In the genomic region with DNA sequence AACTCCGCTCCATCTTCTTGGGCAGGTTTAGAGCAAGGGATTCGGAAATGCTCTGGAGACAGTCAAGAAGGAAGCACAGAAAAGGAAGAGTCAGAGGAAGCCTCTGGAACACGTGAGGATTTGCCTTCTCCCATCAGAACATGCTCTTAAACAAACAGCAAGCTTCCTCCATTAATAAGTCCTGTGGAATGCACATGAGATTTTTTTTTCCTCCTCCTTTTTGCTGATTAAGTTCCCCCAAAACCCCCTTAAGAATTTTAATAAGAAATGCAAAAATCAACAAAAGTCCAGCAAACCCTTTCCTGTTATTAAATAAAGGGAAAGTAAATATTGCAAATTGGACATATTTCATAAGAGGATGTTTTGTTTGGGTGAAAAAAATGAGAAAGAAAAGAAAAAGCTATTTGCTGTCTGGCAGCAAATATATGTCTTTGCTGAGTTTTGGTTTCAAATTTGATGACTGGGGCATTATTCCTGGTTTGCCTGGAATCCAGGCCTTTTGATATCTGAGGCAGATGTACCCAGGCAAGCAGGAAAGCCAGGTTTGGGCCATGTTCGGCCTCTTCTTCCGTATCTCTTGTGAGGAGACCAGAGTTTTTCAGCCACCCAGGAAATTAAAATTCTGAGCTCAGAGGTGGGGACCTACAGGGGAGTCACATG, we compare ENCODE assay signal across 14 cellular contexts. TPM values are rescaled to one million over a fixed set of nuclear protein-coding genes. Genes with fewer than 3 reads are reported as not detected.
DNase-seq lines count a peak whose midpoint lies in the region; ATAC-seq, FAIRE-seq and TF ChIP-seq lines count a peak whose summit lies in the region.
"Had no signal": no experiment of that assay in that cellular context is flagged by ENCODE, and none has a peak within 500 bp of the region (broad histone marks: within the 10 kb centered on the region; RNA-seq: fewer than 3 reads in every experiment).

No MANE protein-coding gene starts in this region.

- ATAC-seq in GM18870 (IDR thresholded peaks at IDR 0.05; ENCODE audit: unreplicated experiment): no peak
- ATAC-seq in GM19035 (IDR thresholded peaks at IDR 0.05; ENCODE audit: unreplicated experiment): no peak

- H3K4me1 ChIP-seq in SK-N-SH (ENCODE audit: control insufficient read depth in 1 of 2, insufficient read depth in 2 of 2, low read depth in 1 of 2, low read length in 1 of 2) (peaks cover 2 to 12% of the 10 kb centered on the region in 2 experiments; a peak in 3 of 4 replicates), fibroblast of lung (ENCODE audit: control insufficient read depth, extremely low read depth, insufficient read depth, low read length) (peaks cover 5% of the 10 kb centered on the region), sigmoid colon (peaks cover 0 to 6% (median 3%) of the 10 kb centered on the region in 4 donors)
- H3K4me1 ChIP-seq: SJSA1 had no signal

- no peak overlapping the region for H3K9ac ChIP-seq in SK-N-SH
- H3K9ac ChIP-seq in fibroblast of lung (ENCODE audit: insufficient read depth, low read length): no peak overlapping the region
- H3K9ac ChIP-seq: BLaER1 had no signal

- H3K79me2 ChIP-seq in SK-N-SH (ENCODE audit: insufficient read depth): no peaks in the 10 kb centered on the region
- H3K79me2 ChIP-seq in fibroblast of lung (ENCODE audit: control insufficient read depth, insufficient read depth, low read length): no peaks in the 10 kb centered on the region

- H3K27ac ChIP-seq in SK-N-SH (ENCODE audit: low read depth in 2 of 2, low read length in 1 of 2) (peak overlapping the region in 1 of 2 experiments; percentile 77; a peak in 2 of 4 replicates), fibroblast of lung (ENCODE audit: insufficient read depth, low read length) (no peak overlapping the region), sigmoid colon (peak overlapping the region in 1 of 4 donors; percentile 11)
- H3K27ac ChIP-seq: BLaER1, SJSA1 had no signal

- H2AFZ ChIP-seq in SK-N-SH (ENCODE audit: low read depth) (peak overlapping the region; percentile 80), fibroblast of lung (ENCODE audit: low read length) (peak overlapping the region; percentile 54)

- in situ Hi-C loops in GM13976 (cut with MboI; ENCODE audit: low sequenced_read_pairs, unreplicated experiment): loop anchor here (5.0 kb wide), 1 partner anchor 339 kb away; no protein-coding TSS in a partner anchor

- H3K4me3 ChIP-seq in AG10803 (ENCODE audit: low read length): no peak overlapping the region
- H3K4me3 ChIP-seq in SK-N-SH (ENCODE audit: low read depth in 2 of 2, low read length in 1 of 2): no peak overlapping the region
- no peak overlapping the region for H3K4me3 ChIP-seq in fibroblast of lung (replicated peaks in 1 of 4; ENCODE audit: control extremely low read depth in 1 of 4, insufficient read depth in 1 of 4, low read depth in 3 of 4, low read length in 4 of 4)
- no peak overlapping the region for H3K4me3 ChIP-seq in sigmoid colon
- H3K4me3 ChIP-seq: BLaER1, SJSA1 had no signal

- CTCF ChIA-PET in SK-N-SH (lab: Yijun Ruan, JAX): interaction anchor here (0.8 to 5.4 kb wide), 4 partner anchors 17 to 341 kb away, joined by 3 to 97 read pairs (median 4); no protein-coding TSS in a partner anchor

- H3K4me2 ChIP-seq in SK-N-SH (peak overlapping the region; percentile 32; the same call in 1 of the 2 replicates), fibroblast of lung (ENCODE audit: extremely low read depth, insufficient read depth, low read length) (no peak overlapping the region)
- H3K4me2 ChIP-seq: BLaER1 had no signal

- H4K20me1 ChIP-seq in SK-N-SH (ENCODE audit: insufficient read depth): no peaks in the 10 kb centered on the region
- H4K20me1 ChIP-seq in fibroblast of lung (ENCODE audit: control insufficient read depth, extremely low read depth, insufficient read depth, low read length): no peaks in the 10 kb centered on the region
- H4K20me1 ChIP-seq: BLaER1 had no signal

- FAIRE-seq in urothelium cell line (lab: Jason Lieb, UNC): no peak

- no peak for TF ChIP-seq POLR2A in sigmoid colon (IDR thresholded peaks at IDR 0.05)

- intact Hi-C loops in sigmoid colon (cut with DNase I): no loop called here

- no peaks in the 10 kb centered on the region for H3K9me3 ChIP-seq in SK-N-SH
- no peaks in the 10 kb centered on the region for H3K9me3 ChIP-seq in fibroblast of lung (ENCODE audit: control insufficient read depth, insufficient read depth, low read depth, low read length)
- H3K9me3 ChIP-seq in sigmoid colon: no peaks in the 10 kb centered on the region
- H3K9me3 ChIP-seq: BLaER1, SJSA1 had no signal

- POLR2A ChIA-PET in SK-N-SH (lab: Yijun Ruan, JAX): no interaction called here

- no peaks in the 10 kb centered on the region for H3K36me3 ChIP-seq in SK-N-SH (replicated peaks in 1 of 2; ENCODE audit: control insufficient read depth in 1 of 2, insufficient read depth in 2 of 2, low read length in 1 of 2)
- no peaks in the 10 kb centered on the region for H3K36me3 ChIP-seq in fibroblast of lung (ENCODE audit: control insufficient read depth, insufficient read depth, low read length)
- H3K36me3 ChIP-seq in sigmoid colon: no peaks in the 10 kb centered on the region
- H3K36me3 ChIP-seq: BLaER1, SJSA1 had no signal

- no peak for TF ChIP-seq CTCF in AG10803 (conservative IDR thresholded peaks at IDR 0.05; ENCODE audit: low read length)
- TF ChIP-seq CTCF in SK-N-SH (IDR thresholded peaks at IDR 0.05): no peak
- TF ChIP-seq CTCF in fibroblast of lung (conservative IDR thresholded peaks at IDR 0.05 in 1 of 2, IDR thresholded peaks at IDR 0.05 in 1 of 2; ENCODE audit: low read depth in 1 of 2, low read length in 2 of 2): no peak
- no peak for TF ChIP-seq CTCF in sigmoid colon (IDR thresholded peaks at IDR 0.05)
- no peak for TF ChIP-seq CTCF in GM13976 (IDR thresholded peaks at IDR 0.05; ENCODE audit: borderline replicate concordance, control extremely low read depth, extremely low read depth, insufficient read depth, missing control alignments)

- no peak for TF ChIP-seq RAD21 in SK-N-SH (IDR thresholded peaks at IDR 0.05; ENCODE audit: low read length)

- H3K27me3 ChIP-seq in SK-N-SH (ENCODE audit: insufficient read depth) (no peaks in the 10 kb centered on the region), fibroblast of lung (ENCODE audit: control insufficient read depth, insufficient read depth, low read length) (no peaks in the 10 kb centered on the region), sigmoid colon (no peaks in the 10 kb centered on the region)
- H3K27me3 ChIP-seq: BLaER1, SJSA1 had no signal

- TF ChIP-seq EP300 in SK-N-SH (IDR thresholded peaks at IDR 0.05; ENCODE audit: borderline replicate concordance in 1 of 2, low read depth in 1 of 2, low read length in 1 of 2) (no peak), sigmoid colon (IDR thresholded peaks at IDR 0.05) (no peak)

- peaks cover 13% of the 10 kb centered on the region for H3F3A ChIP-seq in SK-N-SH (replicated peaks; ENCODE audit: insufficient read depth)

- 72% methylated on average over 5 of the region's 5 CpGs for WGBS in SK-N-SH (ENCODE audit: low lambda C conversion rate)
- WGBS in sigmoid colon, 2 donors: 73 to 77% methylated on average over 5 of the region's 5 CpGs

- DNase-seq in AG10803 (ENCODE audit: low read depth) (peak; percentile 53), SK-N-SH (no peak), fibroblast of lung (ENCODE audit: low read depth in 2 of 2) (peak; percentile 64 to 67), sigmoid colon (peak; percentile 35), urothelium cell line (ENCODE audit: low spot score) (no peak), GM13976 (ENCODE audit: low spot score) (no peak)
- DNase-seq: activated B cell treated with CpG ODN at 0.5 μM for 24 hours, caudate nucleus, NCI-H510A, occipital lobe had no signal

- H3K9me2 ChIP-seq in SK-N-SH: no peaks in the 10 kb centered on the region

TF ChIP-seq in SK-N-SH, 30 proteins besides CTCF, POLR2A, EP300 and RAD21:
- TF ChIP-seq JUND (IDR thresholded peaks at IDR 0.05) (0 out of 2 replicates have a peak, but pooled peaks have one; percentile 6), SIN3A (IDR thresholded peaks at IDR 0.05; ENCODE audit: borderline replicate concordance, low read depth, low read length) (no peak)
- TF ChIP-seq, protein P1, sequence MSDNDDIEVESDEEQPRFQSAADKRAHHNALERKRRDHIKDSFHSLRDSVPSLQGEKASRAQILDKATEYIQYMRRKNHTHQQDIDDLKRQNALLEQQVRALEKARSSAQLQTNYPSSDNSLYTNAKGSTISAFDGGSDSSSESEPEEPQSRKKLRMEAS (IDR thresholded peaks at IDR 0.05; ENCODE audit: low read depth): 0 out of 2 replicates have a peak, but pooled peaks have one; percentile 39
- TF ChIP-seq, protein P2, sequence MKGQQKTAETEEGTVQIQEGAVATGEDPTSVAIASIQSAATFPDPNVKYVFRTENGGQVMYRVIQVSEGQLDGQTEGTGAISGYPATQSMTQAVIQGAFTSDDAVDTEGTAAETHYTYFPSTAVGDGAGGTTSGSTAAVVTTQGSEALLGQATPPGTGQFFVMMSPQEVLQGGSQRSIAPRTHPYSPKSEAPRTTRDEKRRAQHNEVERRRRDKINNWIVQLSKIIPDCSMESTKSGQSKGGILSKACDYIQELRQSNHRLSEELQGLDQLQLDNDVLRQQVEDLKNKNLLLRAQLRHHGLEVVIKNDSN (IDR thresholded peaks at IDR 0.05; ENCODE audit: borderline replicate concordance, low read depth): peak; percentile 48; the same call in 1 of the 2 replicates

RNA-seq across cellular contexts. Expression of a gene that starts 7.9 kb away (rescaled TPM):
- polyA plus RNA-seq in SK-N-SH (2012; rRNA removed) (13.0 and 18.6 TPM in 2 replicates), fibroblast of lung (9.8 and 12.3 TPM in 2 replicates), sigmoid colon (10 to 100 TPM in 1 of 3 donors, 1 to 10 TPM in 2; 4.2 to 16.0 (median 5.3) TPM)
- polyA plus RNA-seq in SK-N-SH (2012; cell fraction: cytosol; rRNA removed): 13.2 and 13.4 TPM in 2 replicates
- 27.3 and 45.4 TPM in 2 replicates for polyA plus RNA-seq in SK-N-SH (2012; cell fraction: nucleus; rRNA removed)
- total RNA-seq in fibroblast of lung (14.4 and 15.7 TPM in 2 replicates), sigmoid colon (10 to 100 TPM; 16.1 to 23.0 (median 20.4) TPM)
- polyA plus RNA-seq in fibroblast of lung (2012): 8.7 and 11.6 TPM in 2 replicates
- 2.8 and 2.9 TPM in 2 replicates for polyA minus RNA-seq in fibroblast of lung (ENCODE audit: low replicate concordance)

Comparison
In these comparisons a context has a peak if more than half of its experiments do, and no peak if none do; other contexts are left out.
1. DNase-seq: peak in AG10803 (single experiment), fibroblast of lung (2 of 2) and sigmoid colon (single experiment); none in SK-N-SH (single experiment), urothelium cell line (single experiment) and GM13976 (single experiment).